ENCODE assay signal across 10 cellular contexts in the genomic region with DNA sequence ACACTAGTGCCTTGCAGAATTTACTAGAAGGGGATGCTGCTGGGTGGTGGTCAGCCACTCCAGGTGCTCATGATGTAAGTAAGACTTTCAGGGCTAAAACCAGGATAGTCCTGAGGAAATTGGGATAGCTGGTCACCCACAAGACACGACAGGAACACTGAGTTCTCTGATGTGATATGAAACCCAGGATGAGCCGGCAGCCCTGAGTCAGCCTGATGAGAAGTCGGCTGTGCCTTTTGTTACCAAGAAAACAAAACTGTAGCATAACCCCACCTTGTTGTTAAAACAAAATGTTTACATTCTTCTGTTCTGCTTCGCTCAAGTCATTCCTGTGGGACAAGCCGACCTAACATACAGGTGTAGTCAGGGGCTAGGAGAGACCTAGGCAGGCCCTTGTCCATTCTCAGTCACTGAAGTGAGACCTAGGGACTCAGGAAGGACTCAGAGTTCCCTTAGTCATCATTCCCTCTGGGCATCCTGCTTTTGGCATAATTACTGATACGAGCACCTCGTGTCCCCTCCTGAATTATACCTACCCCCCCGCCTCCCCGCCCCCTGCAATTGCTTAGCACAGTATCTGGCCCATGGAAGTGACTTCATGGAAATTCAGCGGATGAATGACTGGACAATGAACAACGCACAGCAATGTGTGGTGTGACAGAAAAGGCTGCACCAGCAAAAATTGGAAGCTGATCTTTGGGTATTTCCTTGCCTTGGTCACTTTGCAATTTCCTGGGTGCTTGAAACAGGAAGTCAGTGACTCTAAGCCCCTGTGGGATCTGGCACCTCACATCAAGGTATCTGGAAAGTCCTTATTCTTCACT. TPM values are rescaled to one million over a fixed set of nuclear protein-coding genes. Genes with fewer than 3 reads are reported as not detected.
A peak's percentile ranks its signal among the peaks of the same experiment; 100 is the strongest.
DNase-seq lines count a peak whose midpoint lies in the region; ATAC-seq, FAIRE-seq and TF ChIP-seq lines count a peak whose summit lies in the region.
"Had no signal": no experiment of that assay in that cellular context is flagged by ENCODE, and none has a peak within 500 bp of the region (broad histone marks: within the 10 kb centered on the region; RNA-seq: fewer than 3 reads in every experiment).

No MANE protein-coding gene starts in this region.

- H3K4me1 ChIP-seq in CD8-positive, alpha-beta T cell (ENCODE audit: insufficient read depth, low read length), result peaks cover 19% of the 10 kb centered on the region
- peaks cover 26% of the 10 kb centered on the region for H3K4me1 ChIP-seq in PC-3 (ENCODE audit: insufficient read depth, low read length)

- no peak for TF ChIP-seq CTCF in CD8-positive, alpha-beta T cell (IDR thresholded peaks at IDR 0.05)
- TF ChIP-seq CTCF in PC-3 (conservative IDR thresholded peaks at IDR 0.05; ENCODE audit: low read depth, low read length) (no peak), MCF 10A (IDR thresholded peaks at IDR 0.05; ENCODE audit: unreplicated experiment) (no peak)

- H3K4me2 ChIP-seq in PC-3 (ENCODE audit: low read length), result peak overlapping the region; percentile 60

- peaks cover 7% of the 10 kb centered on the region for H3F3A ChIP-seq in PC-3 (ENCODE audit: low read length, unreplicated experiment)

- no peaks in the 10 kb centered on the region for H3K9me3 ChIP-seq in CD8-positive, alpha-beta T cell (ENCODE audit: low read length)
- no peaks in the 10 kb centered on the region for H3K9me3 ChIP-seq in PC-3 (ENCODE audit: low read length)

- no peaks in the 10 kb centered on the region for H3K79me2 ChIP-seq in PC-3 (ENCODE audit: low read length)

- peak overlapping the region; percentile 77 for H2AFZ ChIP-seq in PC-3 (ENCODE audit: low read length)

- H3K27ac ChIP-seq in CD8-positive, alpha-beta T cell (ENCODE audit: low read depth, low read length), result peak overlapping the region; percentile 34
- peak overlapping the region; percentile 83 for H3K27ac ChIP-seq in PC-3 (ENCODE audit: low read length)

- H3K27me3 Mint-ChIP-seq in CD8-positive, alpha-beta T cell (ENCODE audit: low read depth), result no peaks in the 10 kb centered on the region
- no peaks in the 10 kb centered on the region for H3K27me3 Mint-ChIP-seq in MCF 10A (ENCODE audit: insufficient read depth, unreplicated experiment)
- no peaks in the 10 kb centered on the region for H3K27me3 Mint-ChIP-seq in naive thymus-derived CD8-positive, alpha-beta T cell

- no peaks in the 10 kb centered on the region for H4K20me1 ChIP-seq in PC-3 (ENCODE audit: low read length)

- H3K27ac Mint-ChIP-seq in CD8-positive, alpha-beta T cell, result peak overlapping the region; percentile 74
- peak overlapping the region; percentile 83 for H3K27ac Mint-ChIP-seq in MCF 10A (ENCODE audit: low read depth, unreplicated experiment)
- H3K27ac Mint-ChIP-seq in naive thymus-derived CD8-positive, alpha-beta T cell, result peak overlapping the region in 7 of 10 donors; percentile 58 to 93 (median 79)

- H3K9me2 ChIP-seq in PC-3 (replicated peaks; ENCODE audit: low read length), result no peaks in the 10 kb centered on the region

- no peaks in the 10 kb centered on the region for H3K36me3 Mint-ChIP-seq in CD8-positive, alpha-beta T cell
- no peaks in the 10 kb centered on the region for H3K36me3 Mint-ChIP-seq in MCF 10A (ENCODE audit: insufficient read depth, unreplicated experiment)
- H3K36me3 Mint-ChIP-seq in naive thymus-derived CD8-positive, alpha-beta T cell, result no peaks in the 10 kb centered on the region

- H3K9me3 Mint-ChIP-seq in CD8-positive, alpha-beta T cell, result no peaks in the 10 kb centered on the region
- no peaks in the 10 kb centered on the region for H3K9me3 Mint-ChIP-seq in MCF 10A (ENCODE audit: unreplicated experiment)
- H3K9me3 Mint-ChIP-seq in naive thymus-derived CD8-positive, alpha-beta T cell, result no peaks in the 10 kb centered on the region

- no peaks in the 10 kb centered on the region for H3K36me3 ChIP-seq in CD8-positive, alpha-beta T cell (ENCODE audit: insufficient read depth, low read length)
- H3K36me3 ChIP-seq in PC-3 (ENCODE audit: low read depth, low read length), result no peaks in the 10 kb centered on the region

- no peaks in the 10 kb centered on the region for H3K27me3 ChIP-seq in CD8-positive, alpha-beta T cell (ENCODE audit: insufficient read depth, low read length)
- H3K27me3 ChIP-seq in PC-3 (ENCODE audit: low read length), result no peaks in the 10 kb centered on the region

- peak overlapping the region; percentile 31 for H3K9ac ChIP-seq in PC-3 (ENCODE audit: low read length)

- intact Hi-C loops in CD8-positive, alpha-beta T cell (cut with DNase I, micrococcal nuclease), result no loop called here
- intact Hi-C loops in PC-3 (cut with micrococcal nuclease) (loop anchor here (5.0 kb wide), 1 partner anchor 80 kb away; no protein-coding TSS in a partner anchor), MCF 10A (cut with micrococcal nuclease) (loop anchor here (5.0 kb wide), 1 partner anchor 100 kb away; no protein-coding TSS in a partner anchor)

- CTCF ChIA-PET in CD8-positive, alpha-beta T cell (lab: Charles Lee), result interaction anchor here (1.0 kb wide), 2 partner anchors 9 to 18 kb away, joined by 3 to 6 read pairs; no protein-coding TSS in a partner anchor
- CTCF ChIA-PET in PC-3 (lab: Charles Lee), result no interaction called here
- CTCF ChIA-PET in MCF 10A (lab: Yijun Ruan, JAX), result interaction anchor here (1.9 to 2.6 kb wide), 2 partner anchors 18 to 98 kb away, joined by 6 to 17 read pairs; no protein-coding TSS in a partner anchor

- POLR2A ChIA-PET in CD8-positive, alpha-beta T cell (lab: Charles Lee), result no interaction called here
- POLR2A ChIA-PET in PC-3 (lab: Charles Lee; ENCODE audit: unreplicated experiment), result interaction anchor here (0.7 kb wide), 1 partner anchor 10 kb away, joined by 11 read pairs; no protein-coding TSS in a partner anchor
- POLR2A ChIA-PET in MCF 10A (lab: Yijun Ruan, JAX), result interaction anchor here (0.6 to 2.4 kb wide), 11 partner anchors 9 to 659 kb away, joined by 3 to 8 read pairs (median 3); no protein-coding TSS in a partner anchor
- POLR2A ChIA-PET in naive thymus-derived CD8-positive, alpha-beta T cell (lab: Charles Lee), result interaction anchor here (0.6 to 2.0 kb wide), 2 partner anchors 12 to 548 kb away, joined by 3 to 5 read pairs; no protein-coding TSS in a partner anchor

- H3K4me3 Mint-ChIP-seq in CD8-positive, alpha-beta T cell, result peak overlapping the region; percentile 2
- H3K4me3 Mint-ChIP-seq in MCF 10A (ENCODE audit: unreplicated experiment), result peak overlapping the region; percentile 15
- H3K4me3 Mint-ChIP-seq in naive thymus-derived CD8-positive, alpha-beta T cell, result peak overlapping the region in 6 of 10 donors; percentile 8 to 68 (median 54)

- BruUV-seq in PC-3 (replicated peaks; lab: Mats Ljungman, UMichigan), result no TSS peak
- BruUV-seq in MCF 10A (replicated peaks; lab: Mats Ljungman, UMichigan), result no TSS peak

- peaks cover 19% of the 10 kb centered on the region for H3K4me1 Mint-ChIP-seq in CD8-positive, alpha-beta T cell (ENCODE audit: low read depth)
- peaks cover 46% of the 10 kb centered on the region for H3K4me1 Mint-ChIP-seq in MCF 10A (ENCODE audit: insufficient read depth, unreplicated experiment)
- peaks cover 13 to 44% (median 23%) of the 10 kb centered on the region in 4 donors for H3K4me1 Mint-ChIP-seq in naive thymus-derived CD8-positive, alpha-beta T cell

- no peak for DNase-seq in CD8-positive, alpha-beta T cell
- DNase-seq in PC-3, result peak; percentile 77
- peak; percentile 90 for DNase-seq in MCF 10A (ENCODE audit: unreplicated experiment)
- DNase-seq in naive thymus-derived CD8-positive, alpha-beta T cell, result no peak
- DNase-seq in GM19239 (ENCODE audit: insufficient read length, low spot score), result no peak
- no peak for DNase-seq in OCI-M2 (lab: John Stamatoyannopoulos, UW; ENCODE audit: unreplicated experiment)
- no peak for DNase-seq in kidney glomerular epithelial cell (lab: John Stamatoyannopoulos, UW)
- DNase-seq: activated CD8-positive, alpha-beta memory T cell treated with anti-CD3 and anti-CD28 coated beads for 24 hours; NCI-H187 treated with DMSO at 0.1 percent for 48 hours had no signal

- H3K4me3 ChIP-seq in CD8-positive, alpha-beta T cell (ENCODE audit: low read depth, low read length), result no peak overlapping the region
- peak overlapping the region; percentile 24; the same call in 1 of the 2 replicates for H3K4me3 ChIP-seq in PC-3 (ENCODE audit: low read length)

- no peak for ATAC-seq in CD8-positive, alpha-beta T cell
- ATAC-seq in PC-3 (peak; percentile 76), GM21786 (IDR thresholded peaks at IDR 0.05; ENCODE audit: unreplicated experiment) (no peak)
- ATAC-seq in naive thymus-derived CD8-positive, alpha-beta T cell, result peak in 1 of 2 donors; percentile 29

- no peak for FAIRE-seq in GM19239 (lab: Jason Lieb, UNC)

RNA-seq across cellular contexts. Expression of gene TLR2, which starts 31.9 kb away (rescaled TPM):
- 1 to 10 TPM; 1.6 to 2.9 TPM for total RNA-seq in CD8-positive, alpha-beta T cell
- total RNA-seq in PC-3 (2014; rRNA removed) (7.1 and 8.7 TPM in 2 replicates), MCF 10A (2022) (0.23 and 0.49 TPM in 2 replicates)
- 1 to 10 TPM; 2.0 to 2.7 TPM for total RNA-seq in naive thymus-derived CD8-positive, alpha-beta T cell
- under 1 TPM; 0.29 to 0.71 (median 0.44) TPM for polyA plus RNA-seq in naive thymus-derived CD8-positive, alpha-beta T cell

Comparison
In these comparisons a context has a peak if more than half of its experiments do, and no peak if none do; other contexts are left out.
1. DNase-seq: peak in PC-3 (single experiment) and MCF 10A (single experiment); none in CD8-positive, alpha-beta T cell (0 of 7), naive thymus-derived CD8-positive, alpha-beta T cell (0 of 10), GM19239 (single experiment), OCI-M2 (single experiment) and kidney glomerular epithelial cell (single experiment).
2. H3K4me3 Mint-ChIP-seq: peak in every context shown above with its lines; median percentile 54 in naive thymus-derived CD8-positive, alpha-beta T cell; 15 in MCF 10A; 2 in CD8-positive, alpha-beta T cell.
3. intact Hi-C loops: an anchor here in PC-3 (5.0 kb wide) and MCF 10A (5.0 kb wide); none called in CD8-positive, alpha-beta T cell.
4. Peak in every context shown above with its lines, with median percentiles within 50 percentile points of each other: H3K27ac Mint-ChIP-seq.